Comparison of ENCODE assay signal across 35 cellular contexts in the genomic region with DNA sequence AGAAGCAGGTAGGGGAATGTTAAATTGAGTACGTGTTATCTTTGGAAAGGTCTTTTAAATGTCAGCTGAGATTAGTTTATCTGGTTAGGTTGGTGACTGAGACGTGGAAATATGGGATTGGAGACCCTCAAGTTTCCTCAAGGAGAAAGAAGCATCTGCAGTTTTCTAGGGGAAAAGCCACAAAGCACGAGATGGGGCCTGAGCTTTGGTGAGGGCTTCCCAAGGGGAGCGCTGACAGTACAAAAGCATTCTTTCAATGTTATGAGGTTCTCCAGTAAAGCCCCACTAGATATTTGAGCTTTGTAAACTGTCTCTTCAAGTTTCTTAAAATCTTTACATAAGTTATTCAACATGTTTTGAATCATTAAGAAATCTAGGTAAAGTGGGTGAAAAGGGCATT. TPM values are rescaled to one million over a fixed set of nuclear protein-coding genes. Genes with fewer than 3 reads are reported as not detected.
"Had no signal": no experiment of that assay in that cellular context is flagged by ENCODE, and none has a peak within 500 bp of the region (broad histone marks: within the 10 kb centered on the region; RNA-seq: fewer than 3 reads in every experiment).

No MANE protein-coding gene starts in this region.

- H3K9me3 ChIP-seq: adrenal gland, body of pancreas, breast epithelium, Peyer's patch, SJSA1, SK-N-SH had no signal

- H3K4me1 Mint-ChIP-seq: activated CD4-positive, alpha-beta T cell treated with anti-CD3 and anti-CD28 coated beads for 36 hours; activated CD4-positive, alpha-beta T cell treated with anti-CD3 and anti-CD28 coated beads, Interleukin-2, amount 10 ng/mL, durations not matched to agents 7 days and 5 days; activated naive CD4-positive, alpha-beta T cell treated with anti-CD3 and anti-CD28 coated beads, Interleukin-2, amount 50 U/mL, for 24 hours; activated naive CD8-positive, alpha-beta T cell treated with anti-CD3 and anti-CD28 coated beads, Interleukin-2, amount 10 ng/mL, durations not matched to agents 7 days and 5 days had no signal

- H3K27ac ChIP-seq: adrenal gland, body of pancreas, breast epithelium, Peyer's patch, SJSA1 had no signal

- H3K27ac Mint-ChIP-seq: activated CD4-positive, alpha-beta T cell treated with anti-CD3 and anti-CD28 coated beads for 36 hours; activated CD4-positive, alpha-beta T cell treated with anti-CD3 and anti-CD28 coated beads, Interleukin-2, amount 10 ng/mL, durations not matched to agents 7 days and 5 days; activated CD8-positive, alpha-beta T cell treated with anti-CD3 and anti-CD28 coated beads, Interleukin-2, amount 10 ng/mL, durations not matched to agents 7 days and 5 days; activated naive CD4-positive, alpha-beta T cell treated with anti-CD3 and anti-CD28 coated beads, Interleukin-2, amount 50 U/mL, for 24 hours; activated naive CD8-positive, alpha-beta T cell treated with anti-CD3 and anti-CD28 coated beads, Interleukin-2, amount 10 ng/mL, durations not matched to agents 7 days and 5 days; activated T-cell treated with anti-CD3 and anti-CD28 coated beads, Interleukin-2, amount 50 U/mL, for 24 hours; activated T-helper 2 cell treated with anti-CD3 and anti-CD28 coated beads, Interferon-gamma antibody, Interleukin-2, Interleukin-4, amounts not matched to agents 10 μg/mL and 5 μg/mL and 100 μg/mL, durations not matched to agents 14 hours and 24 hours and 36 hours; T-helper 1 cell treated with Interleukin-12 subunit alpha and Interleukin-12 subunit beta and Interleukin-4 antibody, amounts not matched to agents 30 μg/mL and 1 μg/mL, for 36 hours; T-helper 2 cell treated with Interferon-gamma antibody and Interleukin-4, amounts not matched to agents 5 μg/mL and 100 μg/mL, for 36 hours had no signal

- DNase-seq: activated CD4-positive, alpha-beta T cell treated with anti-CD3 and anti-CD28 coated beads for 36 hours; activated CD4-positive, alpha-beta T cell treated with anti-CD3 and anti-CD28 coated beads, Interleukin-2, amount 10 ng/mL, durations not matched to agents 7 days and 5 days; activated CD4-positive, alpha-beta T cell treated with anti-CD3 and anti-CD28 coated beads, Interleukin-2, amount 50 U/mL, for 48 hours; activated CD8-positive, alpha-beta T cell treated with anti-CD3 and anti-CD28 coated beads, Interleukin-2, amount 10 ng/mL, durations not matched to agents 7 days and 5 days; activated gamma-delta T cell; activated naive CD4-positive, alpha-beta T cell treated with Interleukin-2 at 50 U/mL for 16 hours; activated naive CD8-positive, alpha-beta T cell treated with anti-CD3 and anti-CD28 coated beads, Interleukin-2, amount 10 ng/mL, durations not matched to agents 7 days and 5 days; activated T-cell treated with anti-CD3 and anti-CD28 coated beads, Interleukin-2, amount 50 U/mL, for 24 hours; adrenal gland; body of pancreas; Karpas-422; NCI-H1105; NCI-H1436; NCI-H1694; NCI-H1930; NCI-H2081 treated with DMSO at 0.1 percent for 48 hours; NCI-H226; NCI-H446 treated with DMSO at 0.1 percent for 48 hours; NCI-H524; NCI-H69; NK-92 treated with Interleukin-12 subunit alpha and Interleukin-12 subunit beta, amount 100 ng/mL, for 24 hours; PC-3; Peyer's patch; RPMI8226; SHP77 treated with DMSO at 0.1 percent for 48 hours; SK-N-SH had no signal

- H3K27me3 ChIP-seq: adrenal gland, body of pancreas, breast epithelium, Peyer's patch, SJSA1 had no signal

- H3K4me1 ChIP-seq: adrenal gland, body of pancreas, breast epithelium, Peyer's patch had no signal

- FAIRE-seq: astrocyte, TTC549 had no signal

- H3K27me3 Mint-ChIP-seq: activated CD4-positive, alpha-beta T cell treated with anti-CD3 and anti-CD28 coated beads for 36 hours; activated CD4-positive, alpha-beta T cell treated with anti-CD3 and anti-CD28 coated beads, Interleukin-2, amount 10 ng/mL, durations not matched to agents 7 days and 5 days; activated naive CD8-positive, alpha-beta T cell treated with anti-CD3 and anti-CD28 coated beads, Interleukin-2, amount 10 ng/mL, durations not matched to agents 7 days and 5 days; activated T-cell treated with anti-CD3 and anti-CD28 coated beads, Interleukin-2, amount 50 U/mL, for 24 hours had no signal

- H3K9ac ChIP-seq: SK-N-SH had no signal

- H3K4me2 ChIP-seq: SK-N-SH had no signal

- H3K36me3 ChIP-seq: adrenal gland, breast epithelium, Peyer's patch, SJSA1 had no signal

- H3K36me3 Mint-ChIP-seq: activated naive CD4-positive, alpha-beta T cell treated with anti-CD3 and anti-CD28 coated beads, Interleukin-2, amount 50 U/mL, for 24 hours; activated naive CD8-positive, alpha-beta T cell treated with anti-CD3 and anti-CD28 coated beads, Interleukin-2, amount 10 ng/mL, durations not matched to agents 7 days and 5 days had no signal

- H3K4me3 Mint-ChIP-seq: activated CD4-positive, alpha-beta T cell treated with anti-CD3 and anti-CD28 coated beads for 36 hours; activated CD4-positive, alpha-beta T cell treated with anti-CD3 and anti-CD28 coated beads, Interleukin-2, amount 10 ng/mL, durations not matched to agents 7 days and 5 days; activated CD8-positive, alpha-beta T cell treated with anti-CD3 and anti-CD28 coated beads, Interleukin-2, amount 10 ng/mL, durations not matched to agents 7 days and 5 days; activated naive CD4-positive, alpha-beta T cell treated with anti-CD3 and anti-CD28 coated beads, Interleukin-2, amount 50 U/mL, for 24 hours; activated naive CD8-positive, alpha-beta T cell treated with anti-CD3 and anti-CD28 coated beads, Interleukin-2, amount 10 ng/mL, durations not matched to agents 7 days and 5 days; activated T-cell treated with anti-CD3 and anti-CD28 coated beads, Interleukin-2, amount 50 U/mL, for 24 hours; T-helper 1 cell treated with Interleukin-12 subunit alpha and Interleukin-12 subunit beta and Interleukin-4 antibody, amounts not matched to agents 30 μg/mL and 1 μg/mL, for 36 hours; T-helper 2 cell treated with Interferon-gamma antibody and Interleukin-4, amounts not matched to agents 5 μg/mL and 100 μg/mL, for 36 hours had no signal

- H3K9me3 Mint-ChIP-seq: activated CD4-positive, alpha-beta T cell treated with anti-CD3 and anti-CD28 coated beads, Interleukin-2, amount 10 ng/mL, durations not matched to agents 7 days and 5 days; activated naive CD4-positive, alpha-beta T cell treated with anti-CD3 and anti-CD28 coated beads, Interleukin-2, amount 50 U/mL, for 24 hours; activated naive CD8-positive, alpha-beta T cell treated with anti-CD3 and anti-CD28 coated beads, Interleukin-2, amount 10 ng/mL, durations not matched to agents 7 days and 5 days; activated T-cell treated with anti-CD3 and anti-CD28 coated beads, Interleukin-2, amount 50 U/mL, for 24 hours; activated T-helper 2 cell treated with anti-CD3 and anti-CD28 coated beads, Interferon-gamma antibody, Interleukin-2, Interleukin-4, amounts not matched to agents 10 μg/mL and 5 μg/mL and 100 μg/mL, durations not matched to agents 14 hours and 24 hours and 36 hours; T-helper 1 cell treated with Interleukin-12 subunit alpha and Interleukin-12 subunit beta and Interleukin-4 antibody, amounts not matched to agents 30 μg/mL and 1 μg/mL, for 36 hours; T-helper 2 cell treated with Interferon-gamma antibody and Interleukin-4, amounts not matched to agents 5 μg/mL and 100 μg/mL, for 36 hours had no signal

- H3K4me3 ChIP-seq: adrenal gland, body of pancreas, breast epithelium, Peyer's patch, SJSA1 had no signal

RNA-seq across cellular contexts. Expression of a gene that starts 19.6 kb away (rescaled TPM):
- total RNA-seq: activated CD4-positive, alpha-beta T cell treated with anti-CD3 and anti-CD28 coated beads for 36 hours; activated CD4-positive, alpha-beta T cell treated with anti-CD3 and anti-CD28 coated beads, Interleukin-2, amount 10 ng/mL, durations not matched to agents 7 days and 5 days; activated CD8-positive, alpha-beta T cell treated with anti-CD3 and anti-CD28 coated beads, Interleukin-2, amount 10 ng/mL, durations not matched to agents 7 days and 5 days; activated naive CD8-positive, alpha-beta T cell treated with anti-CD3 and anti-CD28 coated beads, Interleukin-2, amount 10 ng/mL, durations not matched to agents 7 days and 5 days; activated T-helper 2 cell treated with anti-CD3 and anti-CD28 coated beads, Interferon-gamma antibody, Interleukin-2, Interleukin-4, amounts not matched to agents 10 μg/mL and 5 μg/mL and 100 μg/mL, durations not matched to agents 14 hours and 24 hours and 36 hours; breast epithelium; MCF 10A; Peyer's patch had no signal
